ENCODE assay signal across 33 cellular contexts in the genomic region with DNA sequence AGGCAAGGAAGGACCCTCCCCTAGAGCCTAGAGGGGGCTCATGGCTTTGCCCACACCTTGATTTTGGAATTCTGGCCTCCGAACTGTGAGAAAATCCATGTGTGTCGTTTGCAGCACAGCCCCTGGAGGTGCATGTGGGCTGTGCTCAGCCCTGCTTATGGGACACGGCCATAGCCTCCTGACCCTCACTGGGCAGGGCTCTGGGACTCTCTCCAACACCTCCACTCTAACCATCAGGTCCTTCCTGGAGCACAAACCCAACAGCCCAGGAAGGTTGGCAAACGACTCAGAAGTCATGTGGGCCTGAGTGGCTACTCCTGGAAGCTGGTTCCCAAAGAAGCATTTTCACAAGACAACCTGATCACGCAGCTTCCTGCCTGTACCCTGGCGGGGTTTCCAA.
"Had no signal": no experiment of that assay in that cellular context is flagged by ENCODE, and none has a peak within 500 bp of the region (broad histone marks: within the 10 kb centered on the region; RNA-seq: fewer than 3 reads in every experiment).

No MANE protein-coding gene starts in this region.

- DNase-seq: activated B cell treated with CpG ODN at 0.5 μM for 24 hours; activated CD4-positive, alpha-beta T cell treated with anti-CD3 and anti-CD28 coated beads for 1 hour; activated CD4-positive, alpha-beta T cell treated with anti-CD3 and anti-CD28 coated beads, Interleukin-2, amount 10 ng/mL, durations not matched to agents 24 days and 14 days; activated CD4-positive, alpha-beta T cell treated with anti-CD3 and anti-CD28 coated beads, Interleukin-2, amount 50 U/mL, for 48 hours; activated CD8-positive, alpha-beta memory T cell treated with anti-CD3 and anti-CD28 coated beads, Interleukin-2, amount 10 ng/mL, durations not matched to agents 7 days and 5 days; activated effector memory CD4-positive, alpha-beta T cell treated with Interleukin-2 at 50 U/mL for 16 hours; activated naive CD4-positive, alpha-beta T cell treated with Interleukin-2 at 50 U/mL for 16 hours; activated naive CD8-positive, alpha-beta T cell treated with anti-CD3 and anti-CD28 coated beads, Interleukin-2, amount 50 U/mL, for 24 hours; activated T-cell treated with anti-CD3 and anti-CD28 coated beads, Interleukin-2, amount 50 U/mL, for 24 hours; amniotic stem cell; body of pancreas; Kasumi-1; NCI-H1105 treated with DMSO at 0.1 percent for 48 hours; NCI-H146; NCI-H187 treated with DMSO at 0.1 percent for 48 hours; NCI-H2081 treated with DMSO at 0.1 percent for 48 hours; NCI-H2171; NCI-H345; NCI-H510A; NCI-H69; NK-92 treated with Interleukin-12 subunit alpha and Interleukin-12 subunit beta, amount 100 ng/mL, for 24 hours; OCI-M1; RPMI8226; T-cell; T-helper 2 cell; T1000 had no signal

- H3K9me3 Mint-ChIP-seq: activated B cell treated with CpG ODN at 0.5 μM for 24 hours; activated CD4-positive, alpha-beta T cell treated with anti-CD3 and anti-CD28 coated beads, Interleukin-2, amount 10 ng/mL, durations not matched to agents 24 days and 14 days; activated naive CD4-positive, alpha-beta T cell treated with anti-CD3 and anti-CD28 coated beads, Interleukin-2, amount 50 U/mL, for 72 hours; activated naive CD8-positive, alpha-beta T cell treated with anti-CD3 and anti-CD28 coated beads, Interleukin-2, amount 50 U/mL, for 24 hours; activated T-cell treated with anti-CD3 and anti-CD28 coated beads, Interleukin-2, amount 50 U/mL, for 24 hours; activated T-helper 1 cell treated with anti-CD3 and anti-CD28 coated beads, Interleukin-12 subunit alpha, Interleukin-12 subunit beta, Interleukin-2, Interleukin-4 antibody, amounts not matched to agents 30 ng/mL and 10 ng/mL and 1 ng/mL, durations not matched to agents 14 hours and 24 hours and 36 hours had no signal

- H3K9me3 ChIP-seq: body of pancreas had no signal

- ATAC-seq: activated CD8-positive, alpha-beta memory T cell treated with anti-CD3 and anti-CD28 coated beads, Interleukin-2, amount 10 ng/mL, durations not matched to agents 7 days and 5 days; activated naive CD4-positive, alpha-beta T cell treated with anti-CD3 and anti-CD28 coated beads, Interleukin-2, amount 50 U/mL, for 72 hours; activated naive CD8-positive, alpha-beta T cell treated with anti-CD3 and anti-CD28 coated beads, Interleukin-2, amount 50 U/mL, for 24 hours; body of pancreas; K562; Panc1; Right ventricle myocardium inferior; T-cell had no signal

- H3K4me3 ChIP-seq: ascending aorta, body of pancreas, K562, SK-N-MC had no signal

- H3K27ac Mint-ChIP-seq: activated B cell treated with CpG ODN at 0.5 μM for 24 hours; activated CD4-positive, alpha-beta T cell treated with anti-CD3 and anti-CD28 coated beads, Interleukin-2, amount 10 ng/mL, durations not matched to agents 24 days and 14 days; activated CD8-positive, alpha-beta memory T cell treated with anti-CD3 and anti-CD28 coated beads, Interleukin-2, amount 10 ng/mL, durations not matched to agents 7 days and 5 days; activated naive CD4-positive, alpha-beta T cell treated with anti-CD3 and anti-CD28 coated beads, Interleukin-2, amount 50 U/mL, for 72 hours; activated naive CD8-positive, alpha-beta T cell treated with anti-CD3 and anti-CD28 coated beads, Interleukin-2, amount 50 U/mL, for 24 hours; activated T-cell treated with anti-CD3 and anti-CD28 coated beads, Interleukin-2, amount 50 U/mL, for 24 hours; activated T-helper 1 cell treated with anti-CD3 and anti-CD28 coated beads, Interleukin-12 subunit alpha, Interleukin-12 subunit beta, Interleukin-2, Interleukin-4 antibody, amounts not matched to agents 30 ng/mL and 10 ng/mL and 1 ng/mL, durations not matched to agents 14 hours and 24 hours and 36 hours; T-cell had no signal

- H3K27me3 Mint-ChIP-seq: activated CD4-positive, alpha-beta T cell treated with anti-CD3 and anti-CD28 coated beads, Interleukin-2, amount 10 ng/mL, durations not matched to agents 24 days and 14 days; activated CD8-positive, alpha-beta memory T cell treated with anti-CD3 and anti-CD28 coated beads, Interleukin-2, amount 10 ng/mL, durations not matched to agents 7 days and 5 days; activated naive CD8-positive, alpha-beta T cell treated with anti-CD3 and anti-CD28 coated beads, Interleukin-2, amount 50 U/mL, for 24 hours; activated T-cell treated with anti-CD3 and anti-CD28 coated beads, Interleukin-2, amount 50 U/mL, for 24 hours had no signal

- H3K4me3 Mint-ChIP-seq: activated B cell treated with CpG ODN at 0.5 μM for 24 hours; activated CD4-positive, alpha-beta T cell treated with anti-CD3 and anti-CD28 coated beads, Interleukin-2, amount 10 ng/mL, durations not matched to agents 24 days and 14 days; activated CD8-positive, alpha-beta memory T cell treated with anti-CD3 and anti-CD28 coated beads, Interleukin-2, amount 10 ng/mL, durations not matched to agents 7 days and 5 days; activated naive CD8-positive, alpha-beta T cell treated with anti-CD3 and anti-CD28 coated beads, Interleukin-2, amount 50 U/mL, for 24 hours; activated T-cell treated with anti-CD3 and anti-CD28 coated beads, Interleukin-2, amount 50 U/mL, for 24 hours; activated T-helper 1 cell treated with anti-CD3 and anti-CD28 coated beads, Interleukin-12 subunit alpha, Interleukin-12 subunit beta, Interleukin-2, Interleukin-4 antibody, amounts not matched to agents 30 ng/mL and 10 ng/mL and 1 ng/mL, durations not matched to agents 14 hours and 24 hours and 36 hours; T-cell had no signal

- H3K27ac ChIP-seq: ascending aorta, body of pancreas, SK-N-MC had no signal

- H3K36me3 ChIP-seq: ascending aorta had no signal

- H3K4me1 ChIP-seq: ascending aorta, body of pancreas had no signal

- H3K27me3 ChIP-seq: ascending aorta, body of pancreas had no signal

- H3K4me1 Mint-ChIP-seq: activated B cell treated with CpG ODN at 0.5 μM for 24 hours; activated CD4-positive, alpha-beta T cell treated with anti-CD3 and anti-CD28 coated beads, Interleukin-2, amount 10 ng/mL, durations not matched to agents 24 days and 14 days; activated CD8-positive, alpha-beta memory T cell treated with anti-CD3 and anti-CD28 coated beads, Interleukin-2, amount 10 ng/mL, durations not matched to agents 7 days and 5 days; activated naive CD8-positive, alpha-beta T cell treated with anti-CD3 and anti-CD28 coated beads, Interleukin-2, amount 50 U/mL, for 24 hours had no signal

- H3K36me3 Mint-ChIP-seq: activated CD8-positive, alpha-beta memory T cell treated with anti-CD3 and anti-CD28 coated beads, Interleukin-2, amount 10 ng/mL, durations not matched to agents 7 days and 5 days; activated naive CD4-positive, alpha-beta T cell treated with anti-CD3 and anti-CD28 coated beads, Interleukin-2, amount 50 U/mL, for 72 hours; T-cell had no signal
